27 cellular contexts compared by ENCODE assay signal in the genomic region with DNA sequence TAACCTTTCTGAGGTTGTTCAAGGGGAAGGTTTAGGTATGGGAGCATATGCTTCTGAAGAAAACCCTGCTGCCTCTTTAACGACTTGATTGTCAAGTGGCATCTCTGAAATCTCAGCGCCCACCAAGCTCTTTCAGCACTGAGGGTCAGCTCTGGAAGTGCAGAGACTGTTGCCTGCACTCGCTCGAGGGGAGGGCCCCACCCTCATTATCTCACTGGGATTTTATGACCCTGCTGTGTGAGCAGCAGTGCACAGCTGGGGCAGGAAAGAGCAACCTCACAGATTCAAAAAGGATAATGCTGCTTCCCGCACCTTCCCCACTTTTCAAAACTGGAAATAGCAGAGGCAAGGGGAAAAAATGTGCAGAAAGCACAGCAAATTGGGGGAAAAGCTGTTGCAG. TPM values are rescaled to one million over a fixed set of nuclear protein-coding genes. Genes with fewer than 3 reads are reported as not detected.
DNase-seq lines count a peak whose midpoint lies in the region; ATAC-seq, FAIRE-seq and TF ChIP-seq lines count a peak whose summit lies in the region.
"Had no signal": no experiment of that assay in that cellular context is flagged by ENCODE, and none has a peak within 500 bp of the region (broad histone marks: within the 10 kb centered on the region; RNA-seq: fewer than 3 reads in every experiment).

No MANE protein-coding gene starts in this region.

- no peak overlapping the region for H3K9ac ChIP-seq in colonic mucosa (ENCODE audit: low read depth in 2 of 2, low read length in 2 of 2)

- no peak overlapping the region for H3K27ac Mint-ChIP-seq in T-helper 2 cell treated with Interferon-gamma antibody and Interleukin-4, amounts not matched to agents 5 μg/mL and 100 μg/mL, for 36 hours
- H3K27ac Mint-ChIP-seq: CD8-positive, alpha-beta memory T cell had no signal

- no peaks in the 10 kb centered on the region for H3K4me1 Mint-ChIP-seq in T-helper 2 cell treated with Interferon-gamma antibody and Interleukin-4, amounts not matched to agents 5 μg/mL and 100 μg/mL, for 36 hours (ENCODE audit: low read depth)
- H3K4me1 Mint-ChIP-seq: CD8-positive, alpha-beta memory T cell had no signal

- DNase-seq in NCI-H1417 (lab: John Stamatoyannopoulos, UW) (peak in 2 of 3 experiments; percentile 26 to 53), NCI-H1417 treated with DMSO at 0.1 percent for 48 hours (lab: John Stamatoyannopoulos, UW) (no peak), HuH-7 (ENCODE audit: low spot score) (peak; percentile 52), colonic mucosa (peak; percentile 54), small intestine (peak; percentile 46), aorta (no peak), Right ventricle myocardium superior (no peak)
- DNase-seq in T-helper 2 cell treated with Interferon-gamma antibody and Interleukin-4, amounts not matched to agents 5 μg/mL and 100 μg/mL, for 36 hours (ENCODE audit: low spot score): no peak
- DNase-seq: Calu3; CD8-positive, alpha-beta memory T cell; DMS153; GOT3; Kasumi-1; MG63; NCI-H1048; NCI-H1436 treated with DMSO at 0.1 percent for 48 hours; NCI-H1930; NCI-H526; NK-92 treated with Interleukin-12 subunit alpha and Interleukin-12 subunit beta, amount 100 ng/mL, for 24 hours; SIG-M5 had no signal

- ATAC-seq in aorta (ENCODE audit: low FRiP score) (no peak), Right ventricle myocardium superior (ENCODE audit: poor library complexity) (no peak)
- ATAC-seq: HCT116, SK-N-SH treated with all-trans-retinoic acid at 6 μM for 48 hours had no signal

- no peaks in the 10 kb centered on the region for H3K9me3 ChIP-seq in colonic mucosa
- no peaks in the 10 kb centered on the region for H3K9me3 ChIP-seq in small intestine (ENCODE audit: control insufficient read depth, low read depth)
- no peaks in the 10 kb centered on the region for H3K9me3 ChIP-seq in aorta (ENCODE audit: control insufficient read depth, low read length)
- H3K9me3 ChIP-seq: MG63 had no signal

- H3K4me3 ChIP-seq in colonic mucosa: no peak overlapping the region
- no peak overlapping the region for H3K4me3 ChIP-seq in small intestine (ENCODE audit: low read depth in 1 of 2, low read length in 2 of 2)
- H3K4me3 ChIP-seq in aorta (ENCODE audit: low read length in 2 of 2): no peak overlapping the region
- H3K4me3 ChIP-seq: MG63 had no signal

- no peak overlapping the region for H3K4me3 Mint-ChIP-seq in T-helper 2 cell treated with Interferon-gamma antibody and Interleukin-4, amounts not matched to agents 5 μg/mL and 100 μg/mL, for 36 hours
- H3K4me3 Mint-ChIP-seq: CD8-positive, alpha-beta memory T cell had no signal

- no peak for FAIRE-seq in small intestine (lab: Jason Lieb, UNC)
- FAIRE-seq: G401.6, GM18507 had no signal

- no peaks in the 10 kb centered on the region for H3K36me3 Mint-ChIP-seq in T-helper 2 cell treated with Interferon-gamma antibody and Interleukin-4, amounts not matched to agents 5 μg/mL and 100 μg/mL, for 36 hours (ENCODE audit: low read depth)

- H3K4me1 ChIP-seq in colonic mucosa (no peaks in the 10 kb centered on the region), small intestine (ENCODE audit: control insufficient read depth in 2 of 2, insufficient read depth in 1 of 2, low read depth in 1 of 2, low read length in 1 of 2) (no peaks in the 10 kb centered on the region), aorta (ENCODE audit: control insufficient read depth in 1 of 2, insufficient read depth in 2 of 2, low read length in 2 of 2) (no peaks in the 10 kb centered on the region)

- H3K27ac ChIP-seq in colonic mucosa (no peak overlapping the region), small intestine (ENCODE audit: low read depth in 1 of 2, low read length in 1 of 2) (no peak overlapping the region), aorta (ENCODE audit: low read depth in 1 of 2, low read length in 2 of 2) (no peak overlapping the region)
- H3K27ac ChIP-seq: 22Rv1, C4-2B, RWPE1 had no signal

- no peaks in the 10 kb centered on the region for H3K27me3 Mint-ChIP-seq in T-helper 2 cell treated with Interferon-gamma antibody and Interleukin-4, amounts not matched to agents 5 μg/mL and 100 μg/mL, for 36 hours (ENCODE audit: low read depth)

- intact Hi-C loops in colonic mucosa (cut with DNase I): no loop called here
- intact Hi-C loops in aorta (cut with DNase I): no loop called here
- intact Hi-C loops in Right ventricle myocardium superior (cut with DNase I): no loop called here

- H3K9me3 Mint-ChIP-seq in T-helper 2 cell treated with Interferon-gamma antibody and Interleukin-4, amounts not matched to agents 5 μg/mL and 100 μg/mL, for 36 hours: peaks cover 15% of the 10 kb centered on the region

- no peaks in the 10 kb centered on the region for H3K36me3 ChIP-seq in colonic mucosa
- no peaks in the 10 kb centered on the region for H3K36me3 ChIP-seq in small intestine (ENCODE audit: control insufficient read depth in 2 of 2, insufficient read depth in 2 of 2, low read length in 2 of 2)
- H3K36me3 ChIP-seq in aorta (ENCODE audit: control insufficient read depth in 1 of 2, insufficient read depth in 2 of 2, low read length in 1 of 2): no peaks in the 10 kb centered on the region
- H3K36me3 ChIP-seq: MG63 had no signal

- TF ChIP-seq CTCF in colonic mucosa (IDR thresholded peaks at IDR 0.05): no peak

- H3K27me3 ChIP-seq in colonic mucosa: no peaks in the 10 kb centered on the region
- no peaks in the 10 kb centered on the region for H3K27me3 ChIP-seq in small intestine (ENCODE audit: control insufficient read depth in 2 of 2, insufficient read depth in 2 of 2, low read length in 2 of 2)
- no peaks in the 10 kb centered on the region for H3K27me3 ChIP-seq in aorta (ENCODE audit: control insufficient read depth in 1 of 2, insufficient read depth in 2 of 2, low read length in 1 of 2)
- H3K27me3 ChIP-seq: MG63 had no signal

- WGBS in small intestine, 3 donors: 15 to 38% (median 27%) methylated on average over 5 of the region's 5 CpGs
- WGBS in aorta, 2 donors: 83 to 84% methylated on average over 5 of the region's 5 CpGs

RNA-seq across cellular contexts. Expression of a gene that starts 56.9 kb away (rescaled TPM):
- 10 to 100 TPM; 36.9 to 47.8 TPM for total RNA-seq in colonic mucosa
- polyA plus RNA-seq in small intestine: 10 to 100 TPM; 10.7 to 23.5 (median 14.8) TPM
- total RNA-seq in aorta: 10 to 100 TPM; 36.5 to 38.3 TPM
- polyA plus RNA-seq in aorta: 10 to 100 TPM in 1 of 2 donors, 1 to 10 TPM in 1; 9.9 to 19.7 TPM
- 14.9 TPM for total RNA-seq in Right ventricle myocardium superior

Comparison
In these comparisons a context has a peak if more than half of its experiments do, and no peak if none do; other contexts are left out.
1. DNase-seq: peak in NCI-H1417 (2 of 3), HuH-7 (single experiment), colonic mucosa (single experiment) and small intestine (single experiment); none in NCI-H1417 treated with DMSO at 0.1 percent for 48 hours (single experiment), aorta (0 of 2), Right ventricle myocardium superior (single experiment) and T-helper 2 cell treated with Interferon-gamma antibody and Interleukin-4, amounts not matched to agents 5 μg/mL and 100 μg/mL, for 36 hours (single experiment).